Comparison of ENCODE assay signal across 8 cellular contexts in the genomic region with DNA sequence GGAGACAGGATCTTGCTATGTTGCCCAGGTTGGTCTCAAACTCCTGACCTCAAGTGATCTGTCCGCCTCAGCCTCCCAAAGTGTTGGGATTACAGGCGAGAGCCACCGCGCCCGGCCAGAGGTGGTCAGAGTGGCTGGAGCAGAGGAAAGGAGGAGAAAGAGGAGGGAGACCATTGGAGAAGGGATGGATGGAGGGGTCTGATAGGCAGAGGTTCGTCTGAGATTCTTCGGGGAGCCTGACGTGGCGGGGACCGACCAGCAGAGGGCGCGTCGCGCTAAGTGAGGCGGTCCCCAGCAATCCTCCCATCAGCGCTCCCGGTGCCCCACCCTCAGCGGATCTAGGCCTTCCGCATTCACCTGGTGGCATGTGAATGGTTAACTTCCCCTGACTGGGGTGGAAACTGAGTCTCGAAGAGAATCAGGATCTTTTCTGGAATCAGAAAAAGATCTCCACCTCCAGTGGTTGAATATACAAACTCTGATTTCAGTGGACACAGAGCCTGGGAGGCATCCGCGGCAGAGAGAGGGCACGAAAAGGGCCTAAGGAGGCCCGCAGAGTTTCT.
A peak's percentile ranks its signal among the peaks of the same experiment; 100 is the strongest.
DNase-seq lines count a peak whose midpoint lies in the region; ATAC-seq and TF ChIP-seq lines count a peak whose summit lies in the region.

No MANE protein-coding gene starts in this region.

- no peaks in the 10 kb centered on the region for H3K9me3 ChIP-seq in WERI-Rb-1 (ENCODE audit: severe bottlenecking)

- ATAC-seq in GM19395 (IDR thresholded peaks at IDR 0.05; ENCODE audit: unreplicated experiment): no peak

- H3K4me3 ChIP-seq in WERI-Rb-1 (ENCODE audit: low read depth, low read length): no peak overlapping the region

- peak; percentile 98 for TF ChIP-seq CTCF in GM12873 (IDR thresholded peaks at IDR 0.05; ENCODE audit: insufficient read depth, low read depth, low read length, missing control alignments)
- peak; percentile 98 for TF ChIP-seq CTCF in WERI-Rb-1 (IDR thresholded peaks at IDR 0.05; ENCODE audit: low read depth, low read length)

- in situ Hi-C loops in T47D (cut with HindIII; ENCODE audit: low pct_unique_long_range_greater_than_20kb, low sequenced_read_pairs): no loop called here

- no peaks in the 10 kb centered on the region for H3K27me3 ChIP-seq in WERI-Rb-1 (ENCODE audit: insufficient read depth, low read depth, severe bottlenecking)

- H3K36me3 ChIP-seq in WERI-Rb-1: peaks cover 12% of the 10 kb centered on the region

- peak; percentile 88 for DNase-seq in 8988T
- peak; percentile 58 for DNase-seq in NCI-H146 (lab: John Stamatoyannopoulos, UW)
- peak; percentile 75 for DNase-seq in WERI-Rb-1
- DNase-seq in T47D (ENCODE audit: low read depth in 1 of 2, low spot score in 1 of 2): peak; percentile 59 to 65
- peak; percentile 77 for DNase-seq in kidney glomerular epithelial cell (lab: John Stamatoyannopoulos, UW)
- peak; percentile 78 for DNase-seq in stimulated activated CD4-positive, alpha-beta T cell treated with anti-CD3 and anti-CD28 coated beads, Interleukin-1b, Interleukin-23, amount 100 ng/mL, for 4 hours (ENCODE audit: low read depth in 2 of 2)

- H3K27ac ChIP-seq in WERI-Rb-1: no peak overlapping the region
